ENCODE assay signal across 1 cellular context in genomic region chr20:956330-956951, GRCh38.
TF ChIP-seq lines count a peak whose summit lies in the region.

No MANE protein-coding gene starts in this region.

TF ChIP-seq in HepG2, 621 proteins besides CTCF, POLR2A, EP300 and RAD21 (continued from another document and continues in another):
- TF ChIP-seq, protein P1, sequence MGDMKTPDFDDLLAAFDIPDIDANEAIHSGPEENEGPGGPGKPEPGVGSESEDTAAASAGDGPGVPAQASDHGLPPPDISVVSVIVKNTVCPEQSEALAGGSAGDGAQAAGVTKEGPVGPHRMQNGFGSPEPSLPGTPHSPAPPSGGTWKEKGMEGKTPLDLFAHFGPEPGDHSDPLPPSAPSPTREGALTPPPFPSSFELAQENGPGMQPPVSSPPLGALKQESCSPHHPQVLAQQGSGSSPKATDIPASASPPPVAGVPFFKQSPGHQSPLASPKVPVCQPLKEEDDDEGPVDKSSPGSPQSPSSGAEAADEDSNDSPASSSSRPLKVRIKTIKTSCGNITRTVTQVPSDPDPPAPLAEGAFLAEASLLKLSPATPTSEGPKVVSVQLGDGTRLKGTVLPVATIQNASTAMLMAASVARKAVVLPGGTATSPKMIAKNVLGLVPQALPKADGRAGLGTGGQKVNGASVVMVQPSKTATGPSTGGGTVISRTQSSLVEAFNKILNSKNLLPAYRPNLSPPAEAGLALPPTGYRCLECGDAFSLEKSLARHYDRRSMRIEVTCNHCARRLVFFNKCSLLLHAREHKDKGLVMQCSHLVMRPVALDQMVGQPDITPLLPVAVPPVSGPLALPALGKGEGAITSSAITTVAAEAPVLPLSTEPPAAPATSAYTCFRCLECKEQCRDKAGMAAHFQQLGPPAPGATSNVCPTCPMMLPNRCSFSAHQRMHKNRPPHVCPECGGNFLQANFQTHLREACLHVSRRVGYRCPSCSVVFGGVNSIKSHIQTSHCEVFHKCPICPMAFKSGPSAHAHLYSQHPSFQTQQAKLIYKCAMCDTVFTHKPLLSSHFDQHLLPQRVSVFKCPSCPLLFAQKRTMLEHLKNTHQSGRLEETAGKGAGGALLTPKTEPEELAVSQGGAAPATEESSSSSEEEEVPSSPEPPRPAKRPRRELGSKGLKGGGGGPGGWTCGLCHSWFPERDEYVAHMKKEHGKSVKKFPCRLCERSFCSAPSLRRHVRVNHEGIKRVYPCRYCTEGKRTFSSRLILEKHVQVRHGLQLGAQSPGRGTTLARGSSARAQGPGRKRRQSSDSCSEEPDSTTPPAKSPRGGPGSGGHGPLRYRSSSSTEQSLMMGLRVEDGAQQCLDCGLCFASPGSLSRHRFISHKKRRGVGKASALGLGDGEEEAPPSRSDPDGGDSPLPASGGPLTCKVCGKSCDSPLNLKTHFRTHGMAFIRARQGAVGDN (CRISPR knock-in tag; IDR thresholded peaks at IDR 0.05) = peak; percentile 61
- TF ChIP-seq KLF15 (CRISPR knock-in tag; IDR thresholded peaks at IDR 0.05; ENCODE audit: borderline replicate concordance) (no peak), ZNF101 (CRISPR knock-in tag; IDR thresholded peaks at IDR 0.05; ENCODE audit: borderline replicate concordance, low read depth) (no peak), ZNF543 (CRISPR knock-in tag; IDR thresholded peaks at IDR 0.05) (0 out of 2 replicates have a peak, but pooled peaks have one; percentile 52), TBL1XR1 (IDR thresholded peaks at IDR 0.05; ENCODE audit: borderline replicate concordance, low read length, partially characterized antibody) (peak; percentile 29), MTF1 (CRISPR knock-in tag; IDR thresholded peaks at IDR 0.05) (no peak), FOSL2 (CRISPR knock-in tag; IDR thresholded peaks at IDR 0.05) (peak; percentile 48), ZNF777 (CRISPR knock-in tag; IDR thresholded peaks at IDR 0.05) (no peak), HNRNPL (IDR thresholded peaks at IDR 0.05; ENCODE audit: low read depth, low read length) (no peak), ZNF34 (CRISPR knock-in tag; IDR thresholded peaks at IDR 0.05; ENCODE audit: borderline replicate concordance) (peak; percentile 93; the same call in 1 of the 2 replicates), ZNF577 (CRISPR knock-in tag; IDR thresholded peaks at IDR 0.05; ENCODE audit: borderline replicate concordance, low read depth) (no peak), ZNF589 (CRISPR knock-in tag; conservative IDR thresholded peaks at IDR 0.05) (0 out of 2 replicates have a peak, but pooled peaks have one; percentile 49), NFATC3 (CRISPR knock-in tag; IDR thresholded peaks at IDR 0.05) (no peak), ARNTL (CRISPR knock-in tag; IDR thresholded peaks at IDR 0.05) (no peak), KDM3A (CRISPR knock-in tag; IDR thresholded peaks at IDR 0.05; ENCODE audit: low read depth) (peak; percentile 73; the same call in 1 of the 2 replicates), NFKBIZ (CRISPR knock-in tag; IDR thresholded peaks at IDR 0.05) (peak; percentile 57; the same call in 1 of the 2 replicates), ZFY (CRISPR knock-in tag; IDR thresholded peaks at IDR 0.05) (no peak), DRAP1 (CRISPR knock-in tag; IDR thresholded peaks at IDR 0.05) (peak; percentile 55; the same call in 1 of the 2 replicates), RBAK (CRISPR knock-in tag; IDR thresholded peaks at IDR 0.05) (no peak), ZNF652 (CRISPR knock-in tag; IDR thresholded peaks at IDR 0.05; ENCODE audit: borderline replicate concordance, low read depth) (no peak), LRRFIP1 (CRISPR knock-in tag; conservative IDR thresholded peaks at IDR 0.05) (no peak), BATF2 (CRISPR knock-in tag; IDR thresholded peaks at IDR 0.05) (peak; percentile 67; the same call in 1 of the 2 replicates), ZNF512B (CRISPR knock-in tag; IDR thresholded peaks at IDR 0.05; ENCODE audit: borderline replicate concordance) (0 out of 2 replicates have a peak, but pooled peaks have one; percentile 88), EED (CRISPR knock-in tag; IDR thresholded peaks at IDR 0.05) (peak; percentile 73; the same call in 1 of the 2 replicates), ETV6 (CRISPR knock-in tag; conservative IDR thresholded peaks at IDR 0.05) (no peak; the same call in 1 of the 2 replicates), ZBTB44 (CRISPR knock-in tag; IDR thresholded peaks at IDR 0.05) (0 out of 2 replicates have a peak, but pooled peaks have one; percentile 66), ELF3 (CRISPR knock-in tag; IDR thresholded peaks at IDR 0.05) (peak; percentile 40), EHMT2 (IDR thresholded peaks at IDR 0.05; ENCODE audit: borderline replicate concordance, low read depth, low read length) (no peak), ZNF713 (CRISPR knock-in tag; IDR thresholded peaks at IDR 0.05) (no peak), ZNF556 (CRISPR knock-in tag; IDR thresholded peaks at IDR 0.05; ENCODE audit: borderline replicate concordance) (peak; percentile 35; the same call in 1 of the 2 replicates), ZNF780A (CRISPR knock-in tag; IDR thresholded peaks at IDR 0.05) (peak; percentile 78; the same call in 1 of the 2 replicates), PAF1 (CRISPR knock-in tag; IDR thresholded peaks at IDR 0.05) (no peak), ZNF510 (CRISPR knock-in tag; IDR thresholded peaks at IDR 0.05; ENCODE audit: low read depth) (peak; percentile 88; the same call in 1 of the 2 replicates), ZNF292 (CRISPR knock-in tag; IDR thresholded peaks at IDR 0.05; ENCODE audit: borderline replicate concordance, low read depth) (no peak), PHF5A (CRISPR knock-in tag; IDR thresholded peaks at IDR 0.05; ENCODE audit: low read depth, unreplicated experiment) (no peak), THAP11 (CRISPR knock-in tag; IDR thresholded peaks at IDR 0.05) (peak; percentile 65), ZNF580 (CRISPR knock-in tag; IDR thresholded peaks at IDR 0.05; ENCODE audit: borderline replicate concordance, low read depth) (0 out of 2 replicates have a peak, but pooled peaks have one; percentile 55), TOE1 (CRISPR knock-in tag; IDR thresholded peaks at IDR 0.05) (no peak), KDM4B (CRISPR knock-in tag; IDR thresholded peaks at IDR 0.05) (peak; percentile 49; the same call in 1 of the 2 replicates), MTA1 (CRISPR knock-in tag; IDR thresholded peaks at IDR 0.05; ENCODE audit: borderline replicate concordance) (peak; percentile 61; the same call in 1 of the 2 replicates), HMG20B (CRISPR knock-in tag; conservative IDR thresholded peaks at IDR 0.05) (no peak), ZBTB26 (CRISPR knock-in tag; IDR thresholded peaks at IDR 0.05; ENCODE audit: borderline replicate concordance) (peak; percentile 69; the same call in 1 of the 2 replicates), ZSCAN25 (CRISPR knock-in tag; IDR thresholded peaks at IDR 0.05) (peak; percentile 69; the same call in 1 of the 2 replicates), AHR (CRISPR knock-in tag; IDR thresholded peaks at IDR 0.05) (peak; percentile 64; the same call in 1 of the 2 replicates), MBNL3 (CRISPR knock-in tag; conservative IDR thresholded peaks at IDR 0.05) (no peak)
- TF ChIP-seq, protein P2, sequence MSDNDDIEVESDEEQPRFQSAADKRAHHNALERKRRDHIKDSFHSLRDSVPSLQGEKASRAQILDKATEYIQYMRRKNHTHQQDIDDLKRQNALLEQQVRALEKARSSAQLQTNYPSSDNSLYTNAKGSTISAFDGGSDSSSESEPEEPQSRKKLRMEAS (IDR thresholded peaks at IDR 0.05) = peak; percentile 11; the same call in 1 of the 2 replicates
- TF ChIP-seq, protein P3, sequence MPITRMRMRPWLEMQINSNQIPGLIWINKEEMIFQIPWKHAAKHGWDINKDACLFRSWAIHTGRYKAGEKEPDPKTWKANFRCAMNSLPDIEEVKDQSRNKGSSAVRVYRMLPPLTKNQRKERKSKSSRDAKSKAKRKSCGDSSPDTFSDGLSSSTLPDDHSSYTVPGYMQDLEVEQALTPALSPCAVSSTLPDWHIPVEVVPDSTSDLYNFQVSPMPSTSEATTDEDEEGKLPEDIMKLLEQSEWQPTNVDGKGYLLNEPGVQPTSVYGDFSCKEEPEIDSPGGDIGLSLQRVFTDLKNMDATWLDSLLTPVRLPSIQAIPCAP (CRISPR knock-in tag; IDR thresholded peaks at IDR 0.05; ENCODE audit: low read depth) = no peak
- TF ChIP-seq, protein P4, sequence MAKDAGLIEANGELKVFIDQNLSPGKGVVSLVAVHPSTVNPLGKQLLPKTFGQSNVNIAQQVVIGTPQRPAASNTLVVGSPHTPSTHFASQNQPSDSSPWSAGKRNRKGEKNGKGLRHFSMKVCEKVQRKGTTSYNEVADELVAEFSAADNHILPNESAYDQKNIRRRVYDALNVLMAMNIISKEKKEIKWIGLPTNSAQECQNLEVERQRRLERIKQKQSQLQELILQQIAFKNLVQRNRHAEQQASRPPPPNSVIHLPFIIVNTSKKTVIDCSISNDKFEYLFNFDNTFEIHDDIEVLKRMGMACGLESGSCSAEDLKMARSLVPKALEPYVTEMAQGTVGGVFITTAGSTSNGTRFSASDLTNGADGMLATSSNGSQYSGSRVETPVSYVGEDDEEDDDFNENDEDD (CRISPR knock-in tag; IDR thresholded peaks at IDR 0.05; ENCODE audit: borderline replicate concordance) = peak; percentile 28; the same call in 1 of the 2 replicates
